ENCODE assay signal across 1 cellular context in genomic region chr9:251398-251797, GRCh38.
TF ChIP-seq lines count a peak whose summit lies in the region.

No MANE protein-coding gene starts in this region.

TF ChIP-seq in K562, 482 proteins besides CTCF, POLR2A, EP300 and RAD21 (continued from another document and continues in another):
- TF ChIP-seq TFE3 (CRISPR knock-in tag; IDR thresholded peaks at IDR 0.05) (no peak), ZNF175 (CRISPR knock-in tag; IDR thresholded peaks at IDR 0.05; ENCODE audit: low read depth) (peak; percentile 62; the same call in 1 of the 2 replicates), HDAC6 (IDR thresholded peaks at IDR 0.05; ENCODE audit: low read depth, low read length) (no peak), TCFL5 (CRISPR knock-in tag; conservative IDR thresholded peaks at IDR 0.05) (no peak), GABPB2 (CRISPR knock-in tag; conservative IDR thresholded peaks at IDR 0.05) (no peak), THRAP3 (IDR thresholded peaks at IDR 0.05; ENCODE audit: borderline replicate concordance) (no peak), KLF10 (CRISPR knock-in tag; IDR thresholded peaks at IDR 0.05) (no peak), POLR2AphosphoS5 (IDR thresholded peaks at IDR 0.05; ENCODE audit: control insufficient read depth, insufficient read depth, low read depth, low read length) (peak; percentile 85), ETS1 (conservative IDR thresholded peaks at IDR 0.05; ENCODE audit: control insufficient read depth, low read depth, low read length) (no peak), ELF2 (CRISPR knock-in tag; IDR thresholded peaks at IDR 0.05) (no peak), NRF1 (conservative IDR thresholded peaks at IDR 0.05 in 1 of 2, IDR thresholded peaks at IDR 0.05 in 1 of 2) (peak in 1 of 2 experiments; percentile 33; a peak in 1 of 4 replicates), ARHGAP35 (IDR thresholded peaks at IDR 0.05; ENCODE audit: partially characterized antibody) (no peak), MTF1 (CRISPR knock-in tag; IDR thresholded peaks at IDR 0.05; ENCODE audit: borderline replicate concordance) (no peak), ELK1 (CRISPR knock-in tag; IDR thresholded peaks at IDR 0.05) (no peak), PRPF4 (IDR thresholded peaks at IDR 0.05; ENCODE audit: insufficient read depth, low read depth, low read length, poor library complexity, severe bottlenecking) (no peak), NR2C2 (CRISPR knock-in tag; IDR thresholded peaks at IDR 0.05) (no peak), NR2C2 (tag; IDR thresholded peaks at IDR 0.05) (peak; percentile 22; the same call in 1 of the 2 replicates), RCOR1 (IDR thresholded peaks at IDR 0.05; ENCODE audit: borderline replicate concordance in 1 of 2, low read depth in 2 of 2, low read length in 2 of 2) (peak in 1 of 2 experiments; percentile 76; a peak in 1 of 4 replicates), SIN3A (IDR thresholded peaks at IDR 0.05; ENCODE audit: borderline replicate concordance in 2 of 2, control insufficient read depth in 1 of 2, low read depth in 2 of 2, low read length in 2 of 2) (no peak), POLR2H (tag; IDR thresholded peaks at IDR 0.05; ENCODE audit: low read depth) (no peak; the same call in 1 of the 2 replicates), SIX5 (IDR thresholded peaks at IDR 0.05; ENCODE audit: borderline replicate concordance in 1 of 2, insufficient read depth in 1 of 2, low read depth in 1 of 2, low read length in 2 of 2) (no peak), ZNF584 (CRISPR knock-in tag; IDR thresholded peaks at IDR 0.05; ENCODE audit: low read depth) (peak; percentile 46; the same call in 1 of the 2 replicates), HMGXB4 (CRISPR knock-in tag; IDR thresholded peaks at IDR 0.05) (no peak), PCBP1 (IDR thresholded peaks at IDR 0.05; ENCODE audit: low read depth, low read length, poor library complexity, severe bottlenecking) (no peak), GATAD2A (IDR thresholded peaks at IDR 0.05) (0 out of 2 replicates have a peak, but pooled peaks have one; percentile 40), ATF4 (CRISPR knock-in tag; IDR thresholded peaks at IDR 0.05) (peak; percentile 61; the same call in 1 of the 2 replicates), DIDO1 (tag; IDR thresholded peaks at IDR 0.05; ENCODE audit: low read depth) (no peak), DLX4 (CRISPR knock-in tag; IDR thresholded peaks at IDR 0.05) (no peak), MITF (IDR thresholded peaks at IDR 0.05) (no peak), SMARCE1 (IDR thresholded peaks at IDR 0.05) (peak; percentile 95), CBX3 (IDR thresholded peaks at IDR 0.05; ENCODE audit: borderline replicate concordance in 1 of 2, low read length in 2 of 2) (no peak), YY1 (IDR thresholded peaks at IDR 0.05; ENCODE audit: borderline replicate concordance in 1 of 3, control insufficient read depth in 1 of 3, extremely low read depth in 1 of 3, insufficient read depth in 3 of 3, insufficient read length in 1 of 3, insufficient replicate concordance in 2 of 3, low read depth in 1 of 3, low read length in 2 of 3) (no peak), EHMT2 (IDR thresholded peaks at IDR 0.05) (no peak; the same call in 1 of the 2 replicates), RUNX1 (IDR thresholded peaks at IDR 0.05; ENCODE audit: low read depth) (no peak), EGR1 (conservative IDR thresholded peaks at IDR 0.05) (no peak), NFIC (IDR thresholded peaks at IDR 0.05) (peak; percentile 82), NFIX (CRISPR knock-in tag; IDR thresholded peaks at IDR 0.05; ENCODE audit: low read depth) (no peak), ZNF398 (CRISPR knock-in tag; IDR thresholded peaks at IDR 0.05) (no peak), TCF3 (CRISPR knock-in tag; IDR thresholded peaks at IDR 0.05) (peak; percentile 86), FOXP4 (CRISPR knock-in tag; IDR thresholded peaks at IDR 0.05; ENCODE audit: borderline replicate concordance) (no peak), KHSRP (IDR thresholded peaks at IDR 0.05) (0 out of 2 replicates have a peak, but pooled peaks have one; percentile 48), ZNF282 (CRISPR knock-in tag; IDR thresholded peaks at IDR 0.05) (no peak), BCLAF1 (IDR thresholded peaks at IDR 0.05; ENCODE audit: borderline replicate concordance in 1 of 2, control insufficient read depth in 1 of 2, low read depth in 2 of 2, low read length in 1 of 2) (no peak), HNRNPUL1 (IDR thresholded peaks at IDR 0.05; ENCODE audit: low read length) (no peak), ZNF263 (CRISPR knock-in tag; IDR thresholded peaks at IDR 0.05; ENCODE audit: borderline replicate concordance) (no peak), NFATC3 (IDR thresholded peaks at IDR 0.05) (no peak; the same call in 1 of the 2 replicates), KLF6 (CRISPR knock-in tag; IDR thresholded peaks at IDR 0.05; ENCODE audit: borderline replicate concordance) (0 out of 2 replicates have a peak, but pooled peaks have one; percentile 20), ZNF280A (IDR thresholded peaks at IDR 0.05; ENCODE audit: low read depth, partially characterized antibody) (no peak)
